In the genomic region with DNA sequence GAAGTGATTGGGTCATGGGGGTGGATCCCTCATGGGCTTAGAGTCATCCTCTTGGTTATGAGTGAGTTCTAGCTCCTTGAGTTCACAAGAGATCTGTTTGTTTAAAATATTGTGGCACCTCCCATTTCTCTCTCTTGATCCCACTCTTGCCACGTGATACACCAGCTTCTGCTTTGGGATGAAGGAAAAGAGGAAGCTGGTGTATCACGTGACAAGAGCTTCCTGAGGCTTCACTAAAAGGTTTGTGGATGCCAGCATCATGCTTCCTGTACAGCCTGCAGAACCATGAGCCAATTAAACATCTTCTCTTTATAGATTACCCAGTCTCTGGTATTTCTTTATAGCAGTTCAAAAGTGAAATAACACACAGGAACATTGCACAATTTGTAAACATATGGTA, we compare ENCODE assay signal across 26 cellular contexts.
"Had no signal": no experiment of that assay in that cellular context is flagged by ENCODE, and none has a peak within 500 bp of the region (broad histone marks: within the 10 kb centered on the region; RNA-seq: fewer than 3 reads in every experiment).

No MANE protein-coding gene starts in this region.

- H3K27ac ChIP-seq: adrenal gland, body of pancreas, left lung, lower lobe of right lung, right atrium auricular region, suprapubic skin, tibial artery, upper lobe of right lung, VCaP had no signal

- ATAC-seq: activated T-cell treated with anti-CD3 and anti-CD28 coated beads, Interleukin-2, amount 50 U/mL, for 72 hours; body of pancreas; left lung; lower lobe of right lung; naive thymus-derived CD8-positive, alpha-beta T cell; upper lobe of right lung had no signal

- H3K4me1 ChIP-seq: adrenal gland, body of pancreas, left lung, lower lobe of right lung, right atrium auricular region, suprapubic skin, tibial artery, upper lobe of right lung had no signal

- H3K36me3 ChIP-seq: adrenal gland, left lung, lower lobe of right lung, right atrium auricular region, suprapubic skin, tibial artery, upper lobe of right lung had no signal

- H3K4me3 ChIP-seq: adrenal gland, body of pancreas, left lung, lower lobe of right lung, right atrium auricular region, suprapubic skin, tibial artery, upper lobe of right lung had no signal

- H3K27me3 ChIP-seq: adrenal gland, body of pancreas, left lung, right atrium auricular region, suprapubic skin, tibial artery, upper lobe of right lung had no signal

- DNase-seq: activated CD4-positive, alpha-beta T cell treated with anti-CD3 and anti-CD28 coated beads for 4 hours; activated CD4-positive, alpha-beta T cell treated with anti-CD3 and anti-CD28 coated beads, Interleukin-2, amount 50 U/mL, for 4 hours; activated effector memory CD4-positive, alpha-beta T cell treated with Interleukin-2 at 50 U/mL for 16 hours; activated naive CD4-positive, alpha-beta T cell treated with Interleukin-2 at 50 U/mL for 16 hours; activated naive CD8-positive, alpha-beta T cell treated with anti-CD3 and anti-CD28 coated beads for 36 hours; activated T-cell treated with anti-CD3 and anti-CD28 coated beads for 4 hours; activated T-cell treated with anti-CD3 and anti-CD28 coated beads, Interleukin-2, amount 50 U/mL, for 72 hours; adrenal gland; aorta; body of pancreas; effector CD8-positive, alpha-beta T cell; left lung; lower lobe of right lung; mesenchymal stem cell; naive thymus-derived CD8-positive, alpha-beta T cell; stimulated activated CD4-positive, alpha-beta T cell treated with anti-CD3 and anti-CD28 coated beads, Interleukin-15, amount 100 ng/mL, for 24 hours; stimulated activated naive CD4-positive, alpha-beta T cell; tibial artery; upper lobe of right lung had no signal

- H3K9me3 ChIP-seq: adrenal gland, body of pancreas, lower lobe of right lung, right atrium auricular region, suprapubic skin, tibial artery, upper lobe of right lung had no signal

- FAIRE-seq: colon, frontal cortex, islet of Langerhans, TTC549 had no signal
